Comparison of ENCODE assay signal across 1 cellular context in the genomic region with DNA sequence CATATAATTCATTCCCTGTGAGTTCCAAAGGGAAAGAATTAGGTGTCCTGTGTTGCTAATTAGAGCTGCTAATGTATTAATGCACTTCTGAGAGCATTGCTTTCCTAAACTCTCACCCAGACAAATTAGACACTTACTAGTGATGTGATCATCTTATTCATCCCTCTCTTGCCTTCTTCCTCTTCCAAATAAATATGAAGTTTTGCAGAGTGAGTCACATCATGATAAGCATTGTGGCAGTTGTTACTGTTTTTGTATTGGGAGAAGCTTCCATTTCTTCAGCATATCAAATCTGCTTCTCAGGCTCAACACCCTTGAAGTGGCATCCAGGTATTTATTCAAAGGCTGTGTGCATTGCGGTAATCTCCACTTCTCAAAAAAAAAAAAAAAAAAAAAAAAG.
TF ChIP-seq lines count a peak whose summit lies in the region.

No MANE protein-coding gene starts in this region.

TF ChIP-seq in SK-N-SH, 30 proteins besides CTCF, POLR2A, EP300 and RAD21 (continued from another document):
- TF ChIP-seq, protein P1, sequence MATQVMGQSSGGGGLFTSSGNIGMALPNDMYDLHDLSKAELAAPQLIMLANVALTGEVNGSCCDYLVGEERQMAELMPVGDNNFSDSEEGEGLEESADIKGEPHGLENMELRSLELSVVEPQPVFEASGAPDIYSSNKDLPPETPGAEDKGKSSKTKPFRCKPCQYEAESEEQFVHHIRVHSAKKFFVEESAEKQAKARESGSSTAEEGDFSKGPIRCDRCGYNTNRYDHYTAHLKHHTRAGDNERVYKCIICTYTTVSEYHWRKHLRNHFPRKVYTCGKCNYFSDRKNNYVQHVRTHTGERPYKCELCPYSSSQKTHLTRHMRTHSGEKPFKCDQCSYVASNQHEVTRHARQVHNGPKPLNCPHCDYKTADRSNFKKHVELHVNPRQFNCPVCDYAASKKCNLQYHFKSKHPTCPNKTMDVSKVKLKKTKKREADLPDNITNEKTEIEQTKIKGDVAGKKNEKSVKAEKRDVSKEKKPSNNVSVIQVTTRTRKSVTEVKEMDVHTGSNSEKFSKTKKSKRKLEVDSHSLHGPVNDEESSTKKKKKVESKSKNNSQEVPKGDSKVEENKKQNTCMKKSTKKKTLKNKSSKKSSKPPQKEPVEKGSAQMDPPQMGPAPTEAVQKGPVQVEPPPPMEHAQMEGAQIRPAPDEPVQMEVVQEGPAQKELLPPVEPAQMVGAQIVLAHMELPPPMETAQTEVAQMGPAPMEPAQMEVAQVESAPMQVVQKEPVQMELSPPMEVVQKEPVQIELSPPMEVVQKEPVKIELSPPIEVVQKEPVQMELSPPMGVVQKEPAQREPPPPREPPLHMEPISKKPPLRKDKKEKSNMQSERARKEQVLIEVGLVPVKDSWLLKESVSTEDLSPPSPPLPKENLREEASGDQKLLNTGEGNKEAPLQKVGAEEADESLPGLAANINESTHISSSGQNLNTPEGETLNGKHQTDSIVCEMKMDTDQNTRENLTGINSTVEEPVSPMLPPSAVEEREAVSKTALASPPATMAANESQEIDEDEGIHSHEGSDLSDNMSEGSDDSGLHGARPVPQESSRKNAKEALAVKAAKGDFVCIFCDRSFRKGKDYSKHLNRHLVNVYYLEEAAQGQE (IDR thresholded peaks at IDR 0.05; ENCODE audit: low read depth, low read length), result no peak
- peak; percentile 97 for TF ChIP-seq JUND (IDR thresholded peaks at IDR 0.05)
- TF ChIP-seq RCOR1 (IDR thresholded peaks at IDR 0.05; ENCODE audit: low read length), result no peak
- TF ChIP-seq, protein P2, sequence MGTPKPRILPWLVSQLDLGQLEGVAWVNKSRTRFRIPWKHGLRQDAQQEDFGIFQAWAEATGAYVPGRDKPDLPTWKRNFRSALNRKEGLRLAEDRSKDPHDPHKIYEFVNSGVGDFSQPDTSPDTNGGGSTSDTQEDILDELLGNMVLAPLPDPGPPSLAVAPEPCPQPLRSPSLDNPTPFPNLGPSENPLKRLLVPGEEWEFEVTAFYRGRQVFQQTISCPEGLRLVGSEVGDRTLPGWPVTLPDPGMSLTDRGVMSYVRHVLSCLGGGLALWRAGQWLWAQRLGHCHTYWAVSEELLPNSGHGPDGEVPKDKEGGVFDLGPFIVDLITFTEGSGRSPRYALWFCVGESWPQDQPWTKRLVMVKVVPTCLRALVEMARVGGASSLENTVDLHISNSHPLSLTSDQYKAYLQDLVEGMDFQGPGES (IDR thresholded peaks at IDR 0.05; ENCODE audit: low read depth, low read length), result no peak
- TF ChIP-seq, protein P3, sequence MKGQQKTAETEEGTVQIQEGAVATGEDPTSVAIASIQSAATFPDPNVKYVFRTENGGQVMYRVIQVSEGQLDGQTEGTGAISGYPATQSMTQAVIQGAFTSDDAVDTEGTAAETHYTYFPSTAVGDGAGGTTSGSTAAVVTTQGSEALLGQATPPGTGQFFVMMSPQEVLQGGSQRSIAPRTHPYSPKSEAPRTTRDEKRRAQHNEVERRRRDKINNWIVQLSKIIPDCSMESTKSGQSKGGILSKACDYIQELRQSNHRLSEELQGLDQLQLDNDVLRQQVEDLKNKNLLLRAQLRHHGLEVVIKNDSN (IDR thresholded peaks at IDR 0.05; ENCODE audit: borderline replicate concordance, low read depth), result no peak
- TF ChIP-seq FOSL2 (IDR thresholded peaks at IDR 0.05; ENCODE audit: borderline replicate concordance, low read depth), result peak; percentile 89
- TF ChIP-seq, protein P4, sequence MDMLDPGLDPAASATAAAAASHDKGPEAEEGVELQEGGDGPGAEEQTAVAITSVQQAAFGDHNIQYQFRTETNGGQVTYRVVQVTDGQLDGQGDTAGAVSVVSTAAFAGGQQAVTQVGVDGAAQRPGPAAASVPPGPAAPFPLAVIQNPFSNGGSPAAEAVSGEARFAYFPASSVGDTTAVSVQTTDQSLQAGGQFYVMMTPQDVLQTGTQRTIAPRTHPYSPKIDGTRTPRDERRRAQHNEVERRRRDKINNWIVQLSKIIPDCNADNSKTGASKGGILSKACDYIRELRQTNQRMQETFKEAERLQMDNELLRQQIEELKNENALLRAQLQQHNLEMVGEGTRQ (IDR thresholded peaks at IDR 0.05; ENCODE audit: borderline replicate concordance, low read depth, low read length), result no peak
- 0 out of 2 replicates have a peak, but pooled peaks have one; percentile 46 for TF ChIP-seq TEAD4 (IDR thresholded peaks at IDR 0.05; ENCODE audit: borderline replicate concordance, insufficient read depth)
- no peak for TF ChIP-seq GATA2 (CRISPR knock-in tag; IDR thresholded peaks at IDR 0.05)
- TF ChIP-seq, protein P5, sequence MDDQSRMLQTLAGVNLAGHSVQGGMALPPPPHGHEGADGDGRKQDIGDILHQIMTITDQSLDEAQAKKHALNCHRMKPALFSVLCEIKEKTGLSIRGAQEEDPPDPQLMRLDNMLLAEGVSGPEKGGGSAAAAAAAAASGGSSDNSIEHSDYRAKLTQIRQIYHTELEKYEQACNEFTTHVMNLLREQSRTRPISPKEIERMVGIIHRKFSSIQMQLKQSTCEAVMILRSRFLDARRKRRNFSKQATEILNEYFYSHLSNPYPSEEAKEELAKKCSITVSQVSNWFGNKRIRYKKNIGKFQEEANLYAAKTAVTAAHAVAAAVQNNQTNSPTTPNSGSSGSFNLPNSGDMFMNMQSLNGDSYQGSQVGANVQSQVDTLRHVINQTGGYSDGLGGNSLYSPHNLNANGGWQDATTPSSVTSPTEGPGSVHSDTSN (IDR thresholded peaks at IDR 0.05), result peak; percentile 65
- TF ChIP-seq MEF2A (IDR thresholded peaks at IDR 0.05; ENCODE audit: borderline replicate concordance, low read depth), result peak; percentile 52; the same call in 1 of the 2 replicates
- no peak for TF ChIP-seq TAF1 (IDR thresholded peaks at IDR 0.05; ENCODE audit: borderline replicate concordance, low read depth, low read length)
- no peak for TF ChIP-seq EZH2phosphoT487 (IDR thresholded peaks at IDR 0.05; ENCODE audit: borderline replicate concordance, low read depth)
- no peak for TF ChIP-seq RXRA (IDR thresholded peaks at IDR 0.05; ENCODE audit: borderline replicate concordance, low read depth)
- no peak for TF ChIP-seq POLR2AphosphoS5 (IDR thresholded peaks at IDR 0.05; ENCODE audit: low read depth, low read length)
TF ChIP-seq in SK-N-SH: peak in this region for 10.
